In genomic region chr3:114411292-114411691, GRCh38 we compare ENCODE assay signal across 10 cellular contexts.
DNase-seq lines count a peak whose midpoint lies in the region; ATAC-seq and TF ChIP-seq lines count a peak whose summit lies in the region.
"Had no signal": no experiment of that assay in that cellular context is flagged by ENCODE, and none has a peak within 500 bp of the region (broad histone marks: within the 10 kb centered on the region; RNA-seq: fewer than 3 reads in every experiment).

No MANE protein-coding gene starts in this region.

- H3K79me2 ChIP-seq in GM23338 (replicated peaks; ENCODE audit: insufficient read depth): no peaks in the 10 kb centered on the region

- no peaks in the 10 kb centered on the region for H3K36me3 ChIP-seq in GM23338 (ENCODE audit: insufficient read depth)
- H3K36me3 ChIP-seq in sigmoid colon: no peaks in the 10 kb centered on the region

- intact Hi-C loops in activated T-helper 2 cell treated with anti-CD3 and anti-CD28 coated beads, Interferon-gamma antibody, Interleukin-2, Interleukin-4, amounts not matched to agents 10 μg/mL and 5 μg/mL and 100 μg/mL, durations not matched to agents 14 hours and 24 hours and 36 hours (cut with micrococcal nuclease): loop anchor here (10.0 kb wide), 1 partner anchor 1244 kb away; no protein-coding TSS in a partner anchor
- intact Hi-C loops in sigmoid colon (cut with DNase I): no loop called here

- peak overlapping the region; percentile 62 for H3K4me2 ChIP-seq in GM23338

- no peaks in the 10 kb centered on the region for H3K27me3 Mint-ChIP-seq in GM23338 (ENCODE audit: insufficient read depth, low read depth, poor library complexity)
- no peaks in the 10 kb centered on the region for H3K27me3 Mint-ChIP-seq in activated T-helper 2 cell treated with anti-CD3 and anti-CD28 coated beads, Interferon-gamma antibody, Interleukin-2, Interleukin-4, amounts not matched to agents 10 μg/mL and 5 μg/mL and 100 μg/mL, durations not matched to agents 14 hours and 24 hours and 36 hours (ENCODE audit: low read depth)
- H3K27me3 Mint-ChIP-seq in activated CD4-positive, alpha-beta memory T cell treated with anti-CD3 and anti-CD28 coated beads, Interleukin-2, amount 10 ng/mL, durations not matched to agents 7 days and 5 days: peaks cover 2% of the 10 kb centered on the region
- H3K27me3 Mint-ChIP-seq in progenitor cell of endocrine pancreas: no peaks in the 10 kb centered on the region

- peak; percentile 29; the same call in 2 of the 3 replicates for ATAC-seq in GM23338
- ATAC-seq: activated CD4-positive, CD25-positive, alpha-beta regulatory T cell treated with anti-CD3 and anti-CD28 coated beads, Interleukin-2, amount 50 U/mL, for 24 hours had no signal

- H3K4me3 Mint-ChIP-seq in GM23338: no peak overlapping the region
- H3K4me3 Mint-ChIP-seq in activated T-helper 2 cell treated with anti-CD3 and anti-CD28 coated beads, Interferon-gamma antibody, Interleukin-2, Interleukin-4, amounts not matched to agents 10 μg/mL and 5 μg/mL and 100 μg/mL, durations not matched to agents 14 hours and 24 hours and 36 hours (ENCODE audit: low read depth): no peak overlapping the region
- no peak overlapping the region for H3K4me3 Mint-ChIP-seq in activated CD4-positive, alpha-beta memory T cell treated with anti-CD3 and anti-CD28 coated beads, Interleukin-2, amount 10 ng/mL, durations not matched to agents 7 days and 5 days
- H3K4me3 Mint-ChIP-seq in progenitor cell of endocrine pancreas (ENCODE audit: low read depth): no peak overlapping the region
- H3K4me3 Mint-ChIP-seq: activated naive CD4-positive, alpha-beta T cell treated with anti-CD3 and anti-CD28 coated beads for 36 hours had no signal

- no peaks in the 10 kb centered on the region for H3K9me2 ChIP-seq in GM23338 (ENCODE audit: insufficient read depth)

- CTCF ChIA-PET in activated CD4-positive, alpha-beta memory T cell treated with anti-CD3 and anti-CD28 coated beads, Interleukin-2, amount 10 ng/mL, durations not matched to agents 7 days and 5 days (lab: Charles Lee): interaction anchor here (1.7 kb wide), 1 partner anchor 10 kb away, joined by 4 read pairs; no protein-coding TSS in a partner anchor

- H3K27me3 ChIP-seq in GM23338 (ENCODE audit: insufficient read depth) (no peaks in the 10 kb centered on the region), sigmoid colon (no peaks in the 10 kb centered on the region)

- no peaks in the 10 kb centered on the region for H3F3A ChIP-seq in GM23338 (replicated peaks; ENCODE audit: low read depth)

- POLR2A ChIA-PET in activated CD4-positive, alpha-beta memory T cell treated with anti-CD3 and anti-CD28 coated beads, Interleukin-2, amount 10 ng/mL, durations not matched to agents 7 days and 5 days (lab: Charles Lee): interaction anchor here (0.8 kb wide), 1 partner anchor 118 kb away, joined by 4 read pairs; the partner anchor contains the start of gene TIGIT

- TF ChIP-seq CTCF in GM23338 (conservative IDR thresholded peaks at IDR 0.05; ENCODE audit: low read depth in 2 of 2) (no peak), fibroblast of villous mesenchyme (IDR thresholded peaks at IDR 0.05; ENCODE audit: insufficient read depth, low read depth, low read length) (no peak), sigmoid colon (IDR thresholded peaks at IDR 0.05) (no peak), progenitor cell of endocrine pancreas (IDR thresholded peaks at IDR 0.05; ENCODE audit: unreplicated experiment) (no peak)

- H3K36me3 Mint-ChIP-seq in GM23338 (ENCODE audit: low read depth): no peaks in the 10 kb centered on the region
- H3K36me3 Mint-ChIP-seq in activated T-helper 2 cell treated with anti-CD3 and anti-CD28 coated beads, Interferon-gamma antibody, Interleukin-2, Interleukin-4, amounts not matched to agents 10 μg/mL and 5 μg/mL and 100 μg/mL, durations not matched to agents 14 hours and 24 hours and 36 hours (ENCODE audit: low read depth): no peaks in the 10 kb centered on the region
- no peaks in the 10 kb centered on the region for H3K36me3 Mint-ChIP-seq in activated CD4-positive, alpha-beta memory T cell treated with anti-CD3 and anti-CD28 coated beads, Interleukin-2, amount 10 ng/mL, durations not matched to agents 7 days and 5 days (ENCODE audit: low read depth)
- no peaks in the 10 kb centered on the region for H3K36me3 Mint-ChIP-seq in progenitor cell of endocrine pancreas (ENCODE audit: insufficient read depth)

- H3K4me1 Mint-ChIP-seq in GM23338 (peaks cover 60% of the 10 kb centered on the region), progenitor cell of endocrine pancreas (ENCODE audit: low read depth) (peaks cover 42% of the 10 kb centered on the region)
- peaks cover 28% of the 10 kb centered on the region for H3K4me1 Mint-ChIP-seq in activated T-helper 2 cell treated with anti-CD3 and anti-CD28 coated beads, Interferon-gamma antibody, Interleukin-2, Interleukin-4, amounts not matched to agents 10 μg/mL and 5 μg/mL and 100 μg/mL, durations not matched to agents 14 hours and 24 hours and 36 hours (ENCODE audit: low read depth)
- H3K4me1 Mint-ChIP-seq in activated CD4-positive, alpha-beta memory T cell treated with anti-CD3 and anti-CD28 coated beads, Interleukin-2, amount 10 ng/mL, durations not matched to agents 7 days and 5 days: peaks cover 16% of the 10 kb centered on the region

- in situ Hi-C loops in KBM-7 (cut with MboI; ENCODE audit: low pct_unique_long_range_greater_than_20kb, low sequenced_read_pairs): no loop called here

- peaks cover 46% of the 10 kb centered on the region for H3K4me1 ChIP-seq in GM23338 (ENCODE audit: insufficient read depth)
- peaks cover 0 to 47% (median 37%) of the 10 kb centered on the region in 4 donors for H3K4me1 ChIP-seq in sigmoid colon

- H3K27ac Mint-ChIP-seq in GM23338 (peak overlapping the region; percentile 87), progenitor cell of endocrine pancreas (no peak overlapping the region)
- H3K27ac Mint-ChIP-seq in activated T-helper 2 cell treated with anti-CD3 and anti-CD28 coated beads, Interferon-gamma antibody, Interleukin-2, Interleukin-4, amounts not matched to agents 10 μg/mL and 5 μg/mL and 100 μg/mL, durations not matched to agents 14 hours and 24 hours and 36 hours: peak overlapping the region; percentile 2
- no peak overlapping the region for H3K27ac Mint-ChIP-seq in activated CD4-positive, alpha-beta memory T cell treated with anti-CD3 and anti-CD28 coated beads, Interleukin-2, amount 10 ng/mL, durations not matched to agents 7 days and 5 days
- H3K27ac Mint-ChIP-seq: activated naive CD4-positive, alpha-beta T cell treated with anti-CD3 and anti-CD28 coated beads for 36 hours had no signal

- no peak for TF ChIP-seq EP300 in sigmoid colon (IDR thresholded peaks at IDR 0.05)

- H4K20me1 ChIP-seq in GM23338 (replicated peaks; ENCODE audit: insufficient read depth): no peaks in the 10 kb centered on the region

- no peak overlapping the region for H2AFZ ChIP-seq in GM23338

- 79 to 85% methylated on average over 3 of the region's 3 CpGs for WGBS in sigmoid colon, 2 donors

- no peak for TF ChIP-seq POLR2A in sigmoid colon (IDR thresholded peaks at IDR 0.05)

- DNase-seq in GM23338 (ENCODE audit: low spot score) (no peak), fibroblast of villous mesenchyme (ENCODE audit: low read depth) (peak; percentile 64), sigmoid colon (no peak), NCI-H524 treated with DMSO at 0.1 percent for 48 hours (lab: John Stamatoyannopoulos, UW) (no peak), KBM-7 (no peak), progenitor cell of endocrine pancreas (ENCODE audit: low spot score, unreplicated experiment) (no peak)
- no peak for DNase-seq in activated T-helper 2 cell treated with anti-CD3 and anti-CD28 coated beads, Interferon-gamma antibody, Interleukin-2, Interleukin-4, amounts not matched to agents 10 μg/mL and 5 μg/mL and 100 μg/mL, durations not matched to agents 14 hours and 24 hours and 36 hours (ENCODE audit: low spot score)
- no peak for DNase-seq in activated CD4-positive, alpha-beta memory T cell treated with anti-CD3 and anti-CD28 coated beads, Interleukin-2, amount 10 ng/mL, durations not matched to agents 7 days and 5 days
- DNase-seq: activated naive CD4-positive, alpha-beta T cell treated with anti-CD3 and anti-CD28 coated beads for 36 hours had no signal

- no peaks in the 10 kb centered on the region for H3K9me3 ChIP-seq in sigmoid colon

- H3K9me3 Mint-ChIP-seq in GM23338 (no peaks in the 10 kb centered on the region), progenitor cell of endocrine pancreas (ENCODE audit: low read depth) (no peaks in the 10 kb centered on the region)
- no peaks in the 10 kb centered on the region for H3K9me3 Mint-ChIP-seq in activated T-helper 2 cell treated with anti-CD3 and anti-CD28 coated beads, Interferon-gamma antibody, Interleukin-2, Interleukin-4, amounts not matched to agents 10 μg/mL and 5 μg/mL and 100 μg/mL, durations not matched to agents 14 hours and 24 hours and 36 hours
- H3K9me3 Mint-ChIP-seq in activated CD4-positive, alpha-beta memory T cell treated with anti-CD3 and anti-CD28 coated beads, Interleukin-2, amount 10 ng/mL, durations not matched to agents 7 days and 5 days: no peaks in the 10 kb centered on the region
- H3K9me3 Mint-ChIP-seq: activated naive CD4-positive, alpha-beta T cell treated with anti-CD3 and anti-CD28 coated beads for 36 hours had no signal

- H3K4me3 ChIP-seq in GM23338 (peak overlapping the region; percentile 24), fibroblast of villous mesenchyme (ENCODE audit: low read depth, low read length) (no peak overlapping the region), sigmoid colon (no peak overlapping the region)

- peak overlapping the region; percentile 88 for H3K27ac ChIP-seq in GM23338 (ENCODE audit: low read depth)
- peak overlapping the region; percentile 27 to 59 (median 50) for H3K27ac ChIP-seq in sigmoid colon

Comparison
In these comparisons a context has a peak if more than half of its experiments do, and no peak if none do; other contexts are left out.
1. H3K27ac Mint-ChIP-seq: peak in GM23338 (single experiment) and activated T-helper 2 cell treated with anti-CD3 and anti-CD28 coated beads, Interferon-gamma antibody, Interleukin-2, Interleukin-4, amounts not matched to agents 10 μg/mL and 5 μg/mL and 100 μg/mL, durations not matched to agents 14 hours and 24 hours and 36 hours (single experiment); none in activated CD4-positive, alpha-beta memory T cell treated with anti-CD3 and anti-CD28 coated beads, Interleukin-2, amount 10 ng/mL, durations not matched to agents 7 days and 5 days (single experiment) and progenitor cell of endocrine pancreas (single experiment).